ENCODE assay signal across 8 cellular contexts in genomic region chr14:35292770-35293561, GRCh38. TPM values are rescaled to one million over a fixed set of nuclear protein-coding genes. Genes with fewer than 3 reads are reported as not detected.
DNase-seq lines count a peak whose midpoint lies in the region; ATAC-seq and TF ChIP-seq lines count a peak whose summit lies in the region.

No MANE protein-coding gene starts in this region.

- DNase-seq in NOMO-1 treated with DMSO at 0.1 percent for 48 hours (lab: John Stamatoyannopoulos, UW; ENCODE audit: unreplicated experiment) (peak; percentile 37), NOMO-1 treated with dmso at 0.1 percent for 144 hours (lab: John Stamatoyannopoulos, UW; ENCODE audit: unreplicated experiment) (no peak), MCF 10A (ENCODE audit: unreplicated experiment) (no peak), OCI-M1 (lab: John Stamatoyannopoulos, UW) (no peak), Ammon's horn (ENCODE audit: low spot score) (no peak)
- DNase-seq in Jurkat, Clone E6-1 (ENCODE audit: low read depth, low spot score) = no peak

- H3K4me3 Mint-ChIP-seq in MCF 10A (ENCODE audit: unreplicated experiment) = peak overlapping the region; percentile 91

- no peaks in the 10 kb centered on the region for H3K27me3 Mint-ChIP-seq in MCF 10A (ENCODE audit: insufficient read depth, unreplicated experiment)

- no peaks in the 10 kb centered on the region for H3K9me3 ChIP-seq in mononuclear cell (ENCODE audit: low read depth, low read length)

- no peaks in the 10 kb centered on the region for H3K9me3 Mint-ChIP-seq in MCF 10A (ENCODE audit: unreplicated experiment)

- H3K4me3 ChIP-seq in Jurkat, Clone E6-1 (ENCODE audit: low read length) = peak overlapping the region; percentile 100
- H3K4me3 ChIP-seq in mononuclear cell (ENCODE audit: low read length) = peak overlapping the region; percentile 69

- BruUV-seq in MCF 10A (replicated peaks; lab: Mats Ljungman, UMichigan) = no TSS peak

- no peak for TF ChIP-seq CTCF in MCF 10A (IDR thresholded peaks at IDR 0.05; ENCODE audit: unreplicated experiment)

- H3K36me3 Mint-ChIP-seq in MCF 10A (ENCODE audit: insufficient read depth, unreplicated experiment) = peaks cover 11% of the 10 kb centered on the region

- CTCF ChIA-PET in MCF 10A (lab: Yijun Ruan, JAX) = interaction anchor here (0.6 to 2.1 kb wide), 9 partner anchors 8 to 130 kb away, joined by 3 to 10 read pairs (median 4); partner anchors contain the start of gene NFKBIA

- H3K4me1 ChIP-seq in mononuclear cell (ENCODE audit: insufficient read depth, low read length) = peaks cover 66% of the 10 kb centered on the region

- ATAC-seq in GM19397 (IDR thresholded peaks at IDR 0.05; ENCODE audit: unreplicated experiment) = no peak

- peaks cover 6% of the 10 kb centered on the region for H3K4me1 Mint-ChIP-seq in MCF 10A (ENCODE audit: insufficient read depth, unreplicated experiment)

- intact Hi-C loops in MCF 10A (cut with micrococcal nuclease) = loop anchor here (1.0 to 10.0 kb wide), 6 partner anchors 44 to 170 kb away; partner anchors contain the start of gene PRORP

- POLR2A ChIA-PET in MCF 10A (lab: Yijun Ruan, JAX) = interaction anchor here (0.6 to 6.3 kb wide), 42 partner anchors 7 to 525 kb away, joined by 3 to 178 read pairs (median 7); partner anchors contain the start of genes BAZ1A, FAM177A1, NFKBIA and PPP2R3C

- H3K27me3 ChIP-seq in mononuclear cell (ENCODE audit: insufficient read depth, low read length) = no peaks in the 10 kb centered on the region

- peak overlapping the region; percentile 96 for H3K27ac Mint-ChIP-seq in MCF 10A (ENCODE audit: low read depth, unreplicated experiment)

RNA-seq across cellular contexts. Expression of gene PSMA6, which starts 0.8 kb away (rescaled TPM):
- 613 TPM for polyA plus RNA-seq in Jurkat, Clone E6-1 (2012; ENCODE audit: insufficient read depth, insufficient read length)
- total RNA-seq in MCF 10A (2022) (260 and 322 TPM in 2 replicates), mononuclear cell (153 TPM)
